15 cellular contexts compared by ENCODE assay signal in the genomic region with DNA sequence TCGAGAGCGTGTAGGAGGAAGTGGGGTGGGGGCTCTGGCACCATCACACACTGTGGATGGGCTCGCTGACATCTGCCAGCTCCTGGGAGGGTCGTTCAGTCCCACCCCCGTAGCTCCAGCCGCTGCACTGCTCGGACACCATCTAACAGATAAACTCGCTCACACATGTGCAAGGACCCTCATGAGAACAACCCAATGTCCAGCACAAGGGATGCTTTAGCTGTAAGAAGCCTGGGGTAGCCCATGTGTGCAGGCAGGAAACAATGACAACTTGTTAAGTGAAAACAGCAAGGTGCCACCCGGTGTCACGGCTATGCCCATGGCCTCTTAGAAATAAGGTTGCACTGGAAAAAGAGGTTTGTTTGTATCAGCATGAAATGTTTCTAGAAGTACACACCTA. TPM values are rescaled to one million over a fixed set of nuclear protein-coding genes. Genes with fewer than 3 reads are reported as not detected.
DNase-seq lines count a peak whose midpoint lies in the region; ATAC-seq and TF ChIP-seq lines count a peak whose summit lies in the region.
"Had no signal": no experiment of that assay in that cellular context is flagged by ENCODE, and none has a peak within 500 bp of the region (broad histone marks: within the 10 kb centered on the region; RNA-seq: fewer than 3 reads in every experiment).

No MANE protein-coding gene starts in this region.

- CTCF ChIA-PET in activated CD8-positive, alpha-beta memory T cell treated with anti-CD3 and anti-CD28 coated beads, Interleukin-2, amount 10 ng/mL, durations not matched to agents 7 days and 5 days (lab: Charles Lee), result no interaction called here

- H3K4me1 ChIP-seq in H9 (ENCODE audit: insufficient read depth, low read length) (no peaks in the 10 kb centered on the region), stomach (no peaks in the 10 kb centered on the region), neuronal stem cell (ENCODE audit: control insufficient read depth in 2 of 2, insufficient read depth in 1 of 2, low read depth in 1 of 2, low read length in 2 of 2) (no peaks in the 10 kb centered on the region)
- H3K4me1 ChIP-seq: BE2C had no signal

- H3K9me3 ChIP-seq in H9 (ENCODE audit: control insufficient read depth, low read depth, low read length), result no peaks in the 10 kb centered on the region
- no peaks in the 10 kb centered on the region for H3K9me3 ChIP-seq in stomach
- no peaks in the 10 kb centered on the region for H3K9me3 ChIP-seq in neuronal stem cell (replicated peaks in 1 of 2; ENCODE audit: control insufficient read depth in 2 of 2, insufficient read depth in 1 of 2, low read depth in 1 of 2, low read length in 2 of 2)
- H3K9me3 ChIP-seq: BE2C had no signal

- H3K4ac ChIP-seq in H9 (ENCODE audit: low read depth, low read length) (no peak overlapping the region), neuronal stem cell (ENCODE audit: low read length) (no peak overlapping the region)

- H3K4me2 ChIP-seq in H9 (ENCODE audit: insufficient read depth, insufficient read length, low read length), result no peak overlapping the region
- no peak overlapping the region for H3K4me2 ChIP-seq in neuronal stem cell (ENCODE audit: insufficient read depth, low read length, poor library complexity, severe bottlenecking)
- H3K4me2 ChIP-seq: GM23338 had no signal

- no peaks in the 10 kb centered on the region for H3K23me2 ChIP-seq in H9 (ENCODE audit: insufficient read length, low read depth, low read length, poor library complexity, severe bottlenecking)

- DNase-seq in activated CD8-positive, alpha-beta memory T cell treated with anti-CD3 and anti-CD28 coated beads, Interleukin-2, amount 10 ng/mL, durations not matched to agents 7 days and 5 days, result peak; percentile 9
- DNase-seq in activated CD8-positive, alpha-beta memory T cell treated with anti-CD3 and anti-CD28 coated beads, Interleukin-2, amount 50 U/mL, for 48 hours, result no peak
- DNase-seq in H9 (peak; percentile 13), iPS-NIHi7 (ENCODE audit: extremely low spot score) (peak; percentile 4), stomach (peak; percentile 9), neuronal stem cell (ENCODE audit: low spot score) (no peak), EL (no peak)
- DNase-seq: ACHN; BE2C; C1 segment of cervical spinal cord; CD4-positive, CD25-positive, alpha-beta regulatory T cell; CD8-positive, alpha-beta memory T cell; COR-L47; GDM1 had no signal

- H2BK12ac ChIP-seq in H9 (ENCODE audit: insufficient read length, low read depth, low read length) (no peak overlapping the region), neuronal stem cell (ENCODE audit: low read length) (no peak overlapping the region)

- no peak overlapping the region for H4K5ac ChIP-seq in H9 (ENCODE audit: insufficient read length, low read depth, low read length)

- H3K27me3 Mint-ChIP-seq in activated CD8-positive, alpha-beta memory T cell treated with anti-CD3 and anti-CD28 coated beads, Interleukin-2, amount 10 ng/mL, durations not matched to agents 7 days and 5 days, result no peaks in the 10 kb centered on the region
- no peaks in the 10 kb centered on the region; the same call in 1 of the 2 replicates for H3K27me3 Mint-ChIP-seq in H9 (ENCODE audit: low read depth)
- H3K27me3 Mint-ChIP-seq: CD4-positive, CD25-positive, alpha-beta regulatory T cell had no signal

- H2BK120ac ChIP-seq in H9 (ENCODE audit: low read depth, low read length, poor library complexity, severe bottlenecking) (no peak overlapping the region), neuronal stem cell (ENCODE audit: low read depth, low read length) (no peak overlapping the region)

- no peaks in the 10 kb centered on the region for H3K36me3 Mint-ChIP-seq in activated CD8-positive, alpha-beta memory T cell treated with anti-CD3 and anti-CD28 coated beads, Interleukin-2, amount 10 ng/mL, durations not matched to agents 7 days and 5 days
- H3K36me3 Mint-ChIP-seq in H9 (ENCODE audit: insufficient read depth in 1 of 3, low read depth in 3 of 3), result peaks cover 3 to 41% (median 21%) of the 10 kb centered on the region in 3 experiments; a peak in 5 of 7 replicates
- H3K36me3 Mint-ChIP-seq: CD4-positive, CD25-positive, alpha-beta regulatory T cell; CD8-positive, alpha-beta memory T cell had no signal

- H4K20me1 ChIP-seq in H9 (ENCODE audit: control insufficient read depth, insufficient read depth, insufficient read length), result no peaks in the 10 kb centered on the region

- H3T11ph ChIP-seq in H9 (ENCODE audit: low read length), result no peak overlapping the region

- no peak overlapping the region for H4K91ac ChIP-seq in H9 (ENCODE audit: insufficient read length, low read depth, low read length)
- no peak overlapping the region for H4K91ac ChIP-seq in neuronal stem cell (ENCODE audit: low read depth, low read length, poor library complexity)

- no peak overlapping the region for H2BK20ac ChIP-seq in H9 (ENCODE audit: low read depth, low read length, poor library complexity, severe bottlenecking)

- H3K14ac ChIP-seq in H9 (ENCODE audit: insufficient read depth, low read length) (no peak overlapping the region), neuronal stem cell (ENCODE audit: low read length) (no peak overlapping the region)

- H3K27me3 ChIP-seq in H9 (ENCODE audit: insufficient read depth, low read length), result no peaks in the 10 kb centered on the region
- peaks cover 0 to 35% (median 0%) of the 10 kb centered on the region in 3 donors for H3K27me3 ChIP-seq in stomach
- H3K27me3 ChIP-seq in neuronal stem cell (ENCODE audit: control insufficient read depth in 3 of 3, insufficient read depth in 3 of 3, low read depth in 1 of 3, low read length in 3 of 3), result no peaks in the 10 kb centered on the region
- H3K27me3 ChIP-seq: BE2C had no signal

- no peak overlapping the region for H2BK15ac ChIP-seq in H9 (ENCODE audit: low read depth, low read length)
- H2BK15ac ChIP-seq in neuronal stem cell (ENCODE audit: low read length), result no peak overlapping the region

- ATAC-seq in activated CD8-positive, alpha-beta memory T cell treated with anti-CD3 and anti-CD28 coated beads, Interleukin-2, amount 10 ng/mL, durations not matched to agents 7 days and 5 days, result no peak
- ATAC-seq: GM23338 had no signal

- no peaks in the 10 kb centered on the region for H3K4me1 Mint-ChIP-seq in activated CD8-positive, alpha-beta memory T cell treated with anti-CD3 and anti-CD28 coated beads, Interleukin-2, amount 10 ng/mL, durations not matched to agents 7 days and 5 days
- H3K4me1 Mint-ChIP-seq in H9, result no peaks in the 10 kb centered on the region
- H3K4me1 Mint-ChIP-seq: CD4-positive, CD25-positive, alpha-beta regulatory T cell; CD8-positive, alpha-beta memory T cell; GM23338 had no signal

- H3K18ac ChIP-seq in H9 (ENCODE audit: insufficient read length, low read depth, low read length) (no peak overlapping the region), neuronal stem cell (ENCODE audit: low read length) (no peak overlapping the region)

- H2AFZ ChIP-seq in H9 (ENCODE audit: low read length) (no peak overlapping the region), neuronal stem cell (ENCODE audit: low read length) (no peak overlapping the region)
- H2AFZ ChIP-seq: GM23338 had no signal

- H2AK5ac ChIP-seq in H9 (ENCODE audit: insufficient read length, low read length), result no peak overlapping the region
- H2AK5ac ChIP-seq in neuronal stem cell (ENCODE audit: low read depth, low read length), result no peak overlapping the region

- H3K36me3 ChIP-seq in stomach (no peaks in the 10 kb centered on the region), neuronal stem cell (replicated peaks in 1 of 2; ENCODE audit: control insufficient read depth in 2 of 2, insufficient read depth in 2 of 2, low read length in 2 of 2) (peaks cover 0 to 3% of the 10 kb centered on the region in 2 donors)

- intact Hi-C loops in stomach (cut with DNase I; ENCODE audit: low total_unique reads), result no loop called here

- H3K79me2 ChIP-seq in H9 (ENCODE audit: insufficient read depth, low read length), result no peaks in the 10 kb centered on the region

- no peak for TF ChIP-seq POLR2A in stomach (IDR thresholded peaks at IDR 0.05)

- no peak overlapping the region for H3K9ac ChIP-seq in H9 (ENCODE audit: extremely low read depth, insufficient read length, low read length)
- H3K9ac ChIP-seq in neuronal stem cell (ENCODE audit: low read depth, low read length, poor library complexity), result no peak overlapping the region

- WGBS in H9 (ENCODE audit: extremely low coverage, insufficient read length, low lambda C conversion rate), result no CpG with 5 or more reads among the region's 10 CpGs
- 69 to 83% (median 73%) methylated on average over 9 to 10 of the region's 10 CpGs for WGBS in stomach, 5 donors
- no CpG with 5 or more reads among the region's 10 CpGs for WGBS in neuronal stem cell (ENCODE audit: extremely low coverage in 2 of 2, insufficient read length in 2 of 2, insufficient replicate concordance in 1 of 2), 2 donors

- H2BK5ac ChIP-seq in H9 (ENCODE audit: insufficient read length, low read length) (no peak overlapping the region), neuronal stem cell (ENCODE audit: low read length) (no peak overlapping the region)

- H3K4me3 ChIP-seq in stomach, result no peak overlapping the region
- no peak overlapping the region for H3K4me3 ChIP-seq in neuronal stem cell (ENCODE audit: low read length in 2 of 2)
- H3K4me3 ChIP-seq: GM23338 had no signal

- no peak overlapping the region for H3K27ac Mint-ChIP-seq in activated CD8-positive, alpha-beta memory T cell treated with anti-CD3 and anti-CD28 coated beads, Interleukin-2, amount 10 ng/mL, durations not matched to agents 7 days and 5 days
- no peak overlapping the region for H3K27ac Mint-ChIP-seq in H9
- H3K27ac Mint-ChIP-seq: CD4-positive, CD25-positive, alpha-beta regulatory T cell; CD8-positive, alpha-beta memory T cell; GM23338 had no signal

- H3K27ac ChIP-seq in H9 (ENCODE audit: insufficient read length, low read depth, low read length) (no peak overlapping the region), stomach (no peak overlapping the region), neuronal stem cell (replicated peaks; ENCODE audit: low read length) (no peak overlapping the region)

- no peak for TF ChIP-seq EP300 in stomach (IDR thresholded peaks at IDR 0.05)

- H3K9me3 Mint-ChIP-seq in activated CD8-positive, alpha-beta memory T cell treated with anti-CD3 and anti-CD28 coated beads, Interleukin-2, amount 10 ng/mL, durations not matched to agents 7 days and 5 days (ENCODE audit: low read depth), result no peaks in the 10 kb centered on the region
- no peaks in the 10 kb centered on the region for H3K9me3 Mint-ChIP-seq in H9
- H3K9me3 Mint-ChIP-seq: CD8-positive, alpha-beta memory T cell had no signal

- H3K4me3 Mint-ChIP-seq in activated CD8-positive, alpha-beta memory T cell treated with anti-CD3 and anti-CD28 coated beads, Interleukin-2, amount 10 ng/mL, durations not matched to agents 7 days and 5 days, result no peak overlapping the region
- H3K4me3 Mint-ChIP-seq in H9, result no peak overlapping the region
- H3K4me3 Mint-ChIP-seq: CD8-positive, alpha-beta memory T cell; GM23338 had no signal

- H3K23ac ChIP-seq in H9 (ENCODE audit: insufficient read length, low read depth, low read length) (no peak overlapping the region), neuronal stem cell (ENCODE audit: low read depth, low read length, poor library complexity) (no peak overlapping the region)

- H3K79me1 ChIP-seq in H9 (ENCODE audit: insufficient read depth, low read depth, low read length, poor library complexity, severe bottlenecking) (no peaks in the 10 kb centered on the region), neuronal stem cell (ENCODE audit: low read depth, low read length) (no peaks in the 10 kb centered on the region)

- no peak overlapping the region for H3K56ac ChIP-seq in H9 (ENCODE audit: insufficient read length, low read depth, low read length)

- H4K8ac ChIP-seq in H9 (replicated peaks; ENCODE audit: insufficient read length, low read depth, low read length) (no peak overlapping the region), neuronal stem cell (ENCODE audit: low read depth, low read length) (no peak overlapping the region)

- TF ChIP-seq CTCF in H9 (conservative IDR thresholded peaks at IDR 0.05), result no peak
- no peak for TF ChIP-seq CTCF in stomach (IDR thresholded peaks at IDR 0.05)

RNA-seq across cellular contexts. Expression of gene OGDHL, which starts 14.1 kb away (rescaled TPM):
- total RNA-seq in activated CD8-positive, alpha-beta memory T cell treated with anti-CD3 and anti-CD28 coated beads, Interleukin-2, amount 10 ng/mL, durations not matched to agents 7 days and 5 days, result under 1 TPM; 0.09 to 0.35 TPM
- total RNA-seq in H9 (2021), result 21.9 and 22.6 TPM in 2 replicates
- total RNA-seq in stomach, result 10 to 100 TPM in 1 of 5 donors, 1 to 10 TPM in 3, not detected in 1; 3.7 to 26.8 (median 4.4) TPM
- under 1 TPM; 0.31 to 0.46 (median 0.45) TPM for polyA plus RNA-seq in stomach
- 0.24 TPM for polyA plus RNA-seq in neuronal stem cell (2013, experiment 1 of 2)
- 0.24 TPM for polyA plus RNA-seq in neuronal stem cell (2013, experiment 2 of 2)
- total RNA-seq: CD4-positive, CD25-positive, alpha-beta regulatory T cell had no signal
- polyA plus RNA-seq: CD4-positive, CD25-positive, alpha-beta regulatory T cell; CD8-positive, alpha-beta memory T cell had no signal

Comparison
In these comparisons a context has a peak if more than half of its experiments do, and no peak if none do; other contexts are left out.
1. DNase-seq: peak in activated CD8-positive, alpha-beta memory T cell treated with anti-CD3 and anti-CD28 coated beads, Interleukin-2, amount 10 ng/mL, durations not matched to agents 7 days and 5 days (single experiment), H9 (single experiment), iPS-NIHi7 (single experiment) and stomach (single experiment); none in activated CD8-positive, alpha-beta memory T cell treated with anti-CD3 and anti-CD28 coated beads, Interleukin-2, amount 50 U/mL, for 48 hours (single experiment), neuronal stem cell (single experiment) and EL (single experiment).